ENCODE assay signal across 1 cellular context in the genomic region with DNA sequence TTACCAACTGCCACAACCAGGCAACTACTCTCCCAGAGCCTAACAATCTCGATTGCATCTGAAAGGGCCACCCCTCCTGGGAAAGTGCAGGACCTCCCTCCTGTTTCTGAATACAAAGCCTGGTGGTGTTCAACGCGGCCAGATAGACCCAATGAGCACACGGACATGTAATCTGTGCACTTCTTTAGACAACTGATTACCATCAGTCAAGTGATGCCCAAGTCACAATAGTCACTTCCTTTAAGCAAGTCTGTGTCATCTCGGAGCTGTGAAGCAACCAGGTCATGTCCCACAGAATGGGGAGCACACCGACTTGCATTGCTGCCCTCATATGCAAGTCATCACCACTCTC.
A peak's percentile ranks its signal among the peaks of the same experiment; 100 is the strongest.
TF ChIP-seq lines count a peak whose summit lies in the region.

No MANE protein-coding gene starts in this region.

TF ChIP-seq in K562, 482 proteins besides CTCF, POLR2A, EP300 and RAD21:
- TF ChIP-seq MAFF (IDR thresholded peaks at IDR 0.05; ENCODE audit: low read length) (no peak), KDM1A (IDR thresholded peaks at IDR 0.05) (0 out of 4 replicates have a peak, but pooled peaks have one; percentile 17 to 29), CTBP1 (IDR thresholded peaks at IDR 0.05; ENCODE audit: borderline replicate concordance) (peak; percentile 23; the same call in 1 of the 2 replicates), BRF1 (IDR thresholded peaks at IDR 0.05; ENCODE audit: borderline replicate concordance, extremely low read depth, insufficient read length) (no peak), SOX6 (IDR thresholded peaks at IDR 0.05) (peak; percentile 44; the same call in 1 of the 2 replicates), NFE2 (IDR thresholded peaks at IDR 0.05; ENCODE audit: low read depth) (0 out of 2 replicates have a peak, but pooled peaks have one; percentile 8)
TF ChIP-seq in K562: peak in this region for 4.
